In the genomic region with DNA sequence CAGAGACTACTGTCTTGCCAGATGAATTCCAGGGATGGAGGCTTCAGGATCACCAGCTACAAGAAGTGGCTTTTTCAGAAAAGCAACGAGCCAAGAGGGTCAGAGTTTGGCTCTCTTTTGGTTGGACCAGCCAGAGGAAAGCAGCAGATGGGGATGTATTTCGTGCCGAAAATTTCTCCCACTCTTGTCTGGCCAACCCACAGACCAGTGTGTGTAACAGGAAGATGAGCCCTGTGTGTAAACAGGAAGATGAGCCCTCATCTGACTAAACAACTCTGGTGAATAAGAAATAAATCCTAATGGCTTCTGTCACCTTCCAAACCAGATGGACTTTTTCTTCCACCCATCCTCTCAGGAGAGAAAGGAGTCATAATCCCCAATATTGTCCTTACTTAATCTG, we compare ENCODE assay signal across 1 cellular context.
TF ChIP-seq lines count a peak whose summit lies in the region.

No MANE protein-coding gene starts in this region.

TF ChIP-seq in IMR-90, 13 proteins besides CTCF, POLR2A, EP300 and RAD21 (continued from another document):
- TF ChIP-seq CEBPB (IDR thresholded peaks at IDR 0.05; ENCODE audit: low read depth, low read length): no peak
- TF ChIP-seq, protein P1, sequence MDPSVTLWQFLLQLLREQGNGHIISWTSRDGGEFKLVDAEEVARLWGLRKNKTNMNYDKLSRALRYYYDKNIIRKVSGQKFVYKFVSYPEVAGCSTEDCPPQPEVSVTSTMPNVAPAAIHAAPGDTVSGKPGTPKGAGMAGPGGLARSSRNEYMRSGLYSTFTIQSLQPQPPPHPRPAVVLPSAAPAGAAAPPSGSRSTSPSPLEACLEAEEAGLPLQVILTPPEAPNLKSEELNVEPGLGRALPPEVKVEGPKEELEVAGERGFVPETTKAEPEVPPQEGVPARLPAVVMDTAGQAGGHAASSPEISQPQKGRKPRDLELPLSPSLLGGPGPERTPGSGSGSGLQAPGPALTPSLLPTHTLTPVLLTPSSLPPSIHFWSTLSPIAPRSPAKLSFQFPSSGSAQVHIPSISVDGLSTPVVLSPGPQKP (IDR thresholded peaks at IDR 0.05; ENCODE audit: borderline replicate concordance, low read depth, low read length): no peak
- TF ChIP-seq FOS (IDR thresholded peaks at IDR 0.05; ENCODE audit: low read depth, low read length): no peak
- no peak for TF ChIP-seq RCOR1 (IDR thresholded peaks at IDR 0.05; ENCODE audit: insufficient replicate concordance, low read length)
- TF ChIP-seq MXI1 (IDR thresholded peaks at IDR 0.05; ENCODE audit: borderline replicate concordance, low read depth, low read length): no peak
- TF ChIP-seq NFE2L2 (IDR thresholded peaks at IDR 0.05; ENCODE audit: low read depth, low read length): no peak
- TF ChIP-seq RFX5 (IDR thresholded peaks at IDR 0.05; ENCODE audit: low read depth, low read length): no peak
- no peak for TF ChIP-seq CHD1 (IDR thresholded peaks at IDR 0.05; ENCODE audit: low read depth, low read length)
